Comparison of ENCODE assay signal across 14 cellular contexts in genomic region chr3:134368751-134369105, GRCh38. TPM values are rescaled to one million over a fixed set of nuclear protein-coding genes. Genes with fewer than 3 reads are reported as not detected.
A peak's percentile ranks its signal among the peaks of the same experiment; 100 is the strongest.
DNase-seq lines count a peak whose midpoint lies in the region; ATAC-seq and TF ChIP-seq lines count a peak whose summit lies in the region.
"Had no signal": no experiment of that assay in that cellular context is flagged by ENCODE, and none has a peak within 500 bp of the region (broad histone marks: within the 10 kb centered on the region; RNA-seq: fewer than 3 reads in every experiment).

No MANE protein-coding gene starts in this region.

- peaks cover 59% of the 10 kb centered on the region for H3K79me2 ChIP-seq in ACC112 (ENCODE audit: control insufficient read depth, insufficient read depth, low read length, unreplicated experiment)

- DNase-seq in WERI-Rb-1 (no peak), right cardiac atrium (no peak), sigmoid colon (peak; percentile 53), GM19238 (ENCODE audit: insufficient read length, low spot score) (no peak)
- DNase-seq: activated CD4-positive, alpha-beta T cell treated with anti-CD3 and anti-CD28 coated beads, Interleukin-2, amount 50 U/mL, for 1 hour; Kasumi-1; NCI-H2107; NK-92 treated with Interleukin-12 subunit alpha and Interleukin-12 subunit beta, amount 100 ng/mL, for 24 hours; retina; T-helper 1 cell had no signal

- H3K27ac ChIP-seq in ACC112 (ENCODE audit: low read depth, low read length) (peak overlapping the region; percentile 76), WERI-Rb-1 (peak overlapping the region; percentile 71), right cardiac atrium (ENCODE audit: low read length) (peak overlapping the region; percentile 90), sigmoid colon (peak overlapping the region; percentile 98 to 100 (median 100))

- 76% methylated on average over 4 of the region's 4 CpGs for whole genome bisulfite sequencing in right cardiac atrium
- 90 to 96% methylated on average over 4 of the region's 4 CpGs for WGBS in sigmoid colon, 2 donors

- H3K4me3 ChIP-seq in ACC112 (ENCODE audit: low read depth, low read length) (peak overlapping the region; percentile 7; the same call in 1 of the 2 replicates), WERI-Rb-1 (ENCODE audit: low read depth, low read length) (no peak overlapping the region), right cardiac atrium (ENCODE audit: low read length) (no peak overlapping the region), sigmoid colon (no peak overlapping the region)

- no peak for TF ChIP-seq EP300 in sigmoid colon (IDR thresholded peaks at IDR 0.05)

- ATAC-seq in right cardiac atrium (no peak), HG02763 (IDR thresholded peaks at IDR 0.05; ENCODE audit: unreplicated experiment) (no peak), HG03520 (IDR thresholded peaks at IDR 0.05; ENCODE audit: unreplicated experiment) (no peak), HG03571 (IDR thresholded peaks at IDR 0.05; ENCODE audit: unreplicated experiment) (no peak)

- no peaks in the 10 kb centered on the region for H3K27me3 ChIP-seq in ACC112 (ENCODE audit: insufficient read depth, low read length)
- no peaks in the 10 kb centered on the region for H3K27me3 ChIP-seq in WERI-Rb-1 (ENCODE audit: insufficient read depth, low read depth, severe bottlenecking)
- no peaks in the 10 kb centered on the region for H3K27me3 ChIP-seq in right cardiac atrium (ENCODE audit: control insufficient read depth, insufficient read depth)
- H3K27me3 ChIP-seq in sigmoid colon = no peaks in the 10 kb centered on the region

- H3K9me3 ChIP-seq in WERI-Rb-1 (ENCODE audit: severe bottlenecking) = no peaks in the 10 kb centered on the region
- H3K9me3 ChIP-seq in right cardiac atrium (ENCODE audit: control insufficient read depth, low read length) = no peaks in the 10 kb centered on the region
- no peaks in the 10 kb centered on the region for H3K9me3 ChIP-seq in sigmoid colon

- no peak for TF ChIP-seq CTCF in WERI-Rb-1 (IDR thresholded peaks at IDR 0.05; ENCODE audit: low read depth, low read length)
- no peak for TF ChIP-seq CTCF in sigmoid colon (IDR thresholded peaks at IDR 0.05)

- intact Hi-C loops in right cardiac atrium (cut with DNase I) (no loop called here), sigmoid colon (cut with DNase I) (loop anchor here (10.0 kb wide), 1 partner anchor 794 kb away; the partner anchor contains the start of gene CDV3)

- no peak for TF ChIP-seq POLR2A in sigmoid colon (IDR thresholded peaks at IDR 0.05)

- H3K4me1 ChIP-seq in ACC112 (ENCODE audit: control insufficient read depth, insufficient read depth, low read length, unreplicated experiment) (peaks cover 80% of the 10 kb centered on the region), right cardiac atrium (ENCODE audit: control insufficient read depth, insufficient read depth, low read length) (peaks cover 60% of the 10 kb centered on the region), sigmoid colon (peaks cover 0 to 93% (median 90%) of the 10 kb centered on the region in 4 donors)

- peaks cover 52% of the 10 kb centered on the region for H3K36me3 ChIP-seq in ACC112 (ENCODE audit: insufficient read depth, low read length)
- H3K36me3 ChIP-seq in WERI-Rb-1 = peaks cover 94% of the 10 kb centered on the region
- peaks cover 10 to 68% (median 42%) of the 10 kb centered on the region in 4 donors for H3K36me3 ChIP-seq in sigmoid colon

- H2AFZ ChIP-seq in ACC112 (ENCODE audit: low read length, unreplicated experiment) = no peak overlapping the region

RNA-seq across cellular contexts. Expression of gene AMOTL2, which starts 5.5 kb away (rescaled TPM):
- 10 to 100 TPM; 44.6 to 57.6 (median 47.6) TPM for total RNA-seq in right cardiac atrium
- 22.9 TPM for polyA plus RNA-seq in right cardiac atrium
- total RNA-seq in sigmoid colon = 100 to 1,000 TPM in 1 of 4 donors, 10 to 100 TPM in 3; 43.5 to 112 (median 47.6) TPM
- 10 to 100 TPM in 1 of 3 donors, 1 to 10 TPM in 2; 1.6 to 13.8 (median 9.9) TPM for polyA plus RNA-seq in sigmoid colon
